Comparison of ENCODE assay signal across 9 cellular contexts in the genomic region with DNA sequence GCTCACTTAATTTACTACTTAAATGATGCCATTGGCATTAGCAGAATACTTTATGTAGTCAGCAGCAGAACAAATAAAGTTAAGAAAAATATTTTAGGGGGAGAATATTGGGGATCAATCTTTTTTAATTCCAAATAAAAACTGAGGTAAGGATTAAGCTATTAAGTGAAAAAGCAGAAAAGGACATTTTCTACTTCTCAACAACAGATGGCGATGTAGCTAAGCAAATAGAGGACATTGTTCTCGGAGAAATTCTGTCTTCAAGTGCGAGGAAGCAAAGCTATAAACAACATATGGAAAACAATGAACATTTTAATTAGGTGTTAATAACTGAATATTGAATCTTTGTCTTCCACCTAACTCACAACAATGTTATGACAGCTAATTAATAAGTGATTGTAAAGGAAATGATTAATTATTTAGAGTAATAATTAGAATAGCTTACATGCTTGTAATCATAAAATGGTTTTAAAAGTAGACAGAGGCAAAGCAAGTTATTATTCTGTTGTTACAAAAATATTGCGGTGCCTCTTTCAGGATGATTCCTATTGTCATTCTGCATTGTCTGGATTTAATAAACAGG. TPM values are rescaled to one million over a fixed set of nuclear protein-coding genes. Genes with fewer than 3 reads are reported as not detected.
DNase-seq lines count a peak whose midpoint lies in the region; ATAC-seq and TF ChIP-seq lines count a peak whose summit lies in the region.
"Had no signal": no experiment of that assay in that cellular context is flagged by ENCODE, and none has a peak within 500 bp of the region (broad histone marks: within the 10 kb centered on the region; RNA-seq: fewer than 3 reads in every experiment).

No MANE protein-coding gene starts in this region.

- peaks cover 3% of the 10 kb centered on the region; the same call in 1 of the 2 replicates for H3F3A ChIP-seq in Loucy (ENCODE audit: low read depth)

- intact Hi-C loops in testis (cut with DNase I; ENCODE audit: low total_unique reads) = loop anchor here (10.0 kb wide), 1 partner anchor 808 kb away; no protein-coding TSS in a partner anchor

- no peaks in the 10 kb centered on the region for H3K9me2 ChIP-seq in Loucy (replicated peaks; ENCODE audit: low read depth, low read length)

- ATAC-seq in GM21367 (IDR thresholded peaks at IDR 0.05; ENCODE audit: unreplicated experiment) = no peak

- no peaks in the 10 kb centered on the region for H3K9me3 ChIP-seq in Loucy (ENCODE audit: insufficient read depth, low read depth, low read length)
- H3K9me3 ChIP-seq in testis = no peaks in the 10 kb centered on the region
- H3K9me3 ChIP-seq: BLaER1 treated with 17β-estradiol and CSF1 and Interleukin-3, amounts not matched to agents 10 nM and 100 nM had no signal

- no peaks in the 10 kb centered on the region for H3K79me2 ChIP-seq in Loucy (ENCODE audit: insufficient read depth, low read length)

- DNase-seq in DMS153 treated with DMSO at 0.1 percent for 48 hours (lab: John Stamatoyannopoulos, UW; ENCODE audit: unreplicated experiment) (peak; percentile 47), DMS153 (lab: John Stamatoyannopoulos, UW) (no peak), SW480 (ENCODE audit: low spot score) (peak; percentile 68), glomerular endothelial cell (ENCODE audit: extremely low read depth, low read depth, low spot score) (peak; percentile 25), testis (no peak), islet precursor cell (no peak)

- no peaks in the 10 kb centered on the region for H4K20me1 ChIP-seq in Loucy (ENCODE audit: insufficient read depth, low read length, poor library complexity, severe bottlenecking)
- H4K20me1 ChIP-seq: BLaER1 treated with 17β-estradiol and CSF1 and Interleukin-3, amounts not matched to agents 10 nM and 100 nM had no signal

- H3K27me3 ChIP-seq in Loucy (ENCODE audit: insufficient read depth, low read length, poor library complexity, severe bottlenecking) = peaks cover 4% of the 10 kb centered on the region
- H3K27me3 ChIP-seq in testis = no peaks in the 10 kb centered on the region
- H3K27me3 ChIP-seq: BLaER1 treated with 17β-estradiol and CSF1 and Interleukin-3, amounts not matched to agents 10 nM and 100 nM had no signal

- 25 to 37% methylated on average over 4 of the region's 4 CpGs for WGBS in testis, 2 donors

- H3K4me3 ChIP-seq in Loucy (ENCODE audit: low read length, poor library complexity, severe bottlenecking) = peak overlapping the region; percentile 55
- no peak overlapping the region for H3K4me3 ChIP-seq in testis
- H3K4me3 ChIP-seq: BLaER1 treated with 17β-estradiol and CSF1 and Interleukin-3, amounts not matched to agents 10 nM and 100 nM had no signal

- H3K9ac ChIP-seq in Loucy (ENCODE audit: low read depth, low read length, poor library complexity, severe bottlenecking) = peak overlapping the region; percentile 4
- H3K9ac ChIP-seq: BLaER1 treated with 17β-estradiol and CSF1 and Interleukin-3, amounts not matched to agents 10 nM and 100 nM had no signal

- H3K4me1 ChIP-seq in Loucy (ENCODE audit: insufficient read depth, low read length, poor library complexity, severe bottlenecking) = peaks cover 46% of the 10 kb centered on the region
- H3K4me1 ChIP-seq in testis = no peaks in the 10 kb centered on the region

- TF ChIP-seq CTCF in Loucy (conservative IDR thresholded peaks at IDR 0.05; ENCODE audit: low read length) (peak; percentile 76), testis (IDR thresholded peaks at IDR 0.05) (peak; percentile 31 to 36 (median 33))

- TF ChIP-seq POLR2A in testis (IDR thresholded peaks at IDR 0.05) = no peak

- H2AFZ ChIP-seq in Loucy (ENCODE audit: low read length) = peak overlapping the region; percentile 34; the same call in 1 of the 2 replicates

- H3K36me3 ChIP-seq in Loucy (ENCODE audit: insufficient read depth, low read length) (no peaks in the 10 kb centered on the region), testis (ENCODE audit: low read depth, missing control alignments) (no peaks in the 10 kb centered on the region)
- H3K36me3 ChIP-seq: BLaER1 treated with 17β-estradiol and CSF1 and Interleukin-3, amounts not matched to agents 10 nM and 100 nM had no signal

- H3K4me2 ChIP-seq in Loucy (ENCODE audit: low read depth, low read length, poor library complexity, severe bottlenecking) = peak overlapping the region; percentile 75
- H3K4me2 ChIP-seq: BLaER1 treated with 17β-estradiol and CSF1 and Interleukin-3, amounts not matched to agents 10 nM and 100 nM had no signal

- no peak overlapping the region for H3K27ac ChIP-seq in testis
- H3K27ac ChIP-seq: BLaER1 treated with 17β-estradiol and CSF1 and Interleukin-3, amounts not matched to agents 10 nM and 100 nM had no signal

RNA-seq across cellular contexts. Expression of a gene that starts 32.8 kb away (rescaled TPM):
- 12.9 and 19.7 TPM in 2 replicates for total RNA-seq in glomerular endothelial cell
- 10 to 100 TPM; 61.6 to 82.3 TPM for total RNA-seq in testis
- polyA plus RNA-seq in testis (ENCODE audit: insufficient read depth, low read depth, low replicate concordance) = 44.4 TPM

RNA-seq across cellular contexts. Expression of a gene that starts 41.6 kb away (rescaled TPM):
- total RNA-seq in glomerular endothelial cell = 7.5 and 8.7 TPM in 2 replicates
- total RNA-seq in testis = 10 to 100 TPM; 13.9 to 18.7 TPM
- 16.6 TPM for polyA plus RNA-seq in testis (ENCODE audit: insufficient read depth, low read depth, low replicate concordance)

Comparison
In these comparisons a context has a peak if more than half of its experiments do, and no peak if none do; other contexts are left out.
1. DNase-seq: peak in DMS153 treated with DMSO at 0.1 percent for 48 hours (single experiment), SW480 (single experiment) and glomerular endothelial cell (single experiment); none in DMS153 (single experiment), testis (single experiment) and islet precursor cell (single experiment).